ENCODE assay signal across 15 cellular contexts in genomic region chr1:239858058-239858457, GRCh38.
DNase-seq lines count a peak whose midpoint lies in the region; TF ChIP-seq lines count a peak whose summit lies in the region.
"Had no signal": no experiment of that assay in that cellular context is flagged by ENCODE, and none has a peak within 500 bp of the region (broad histone marks: within the 10 kb centered on the region; RNA-seq: fewer than 3 reads in every experiment).

No MANE protein-coding gene starts in this region.

- no peak overlapping the region for H2AFZ ChIP-seq in neuronal stem cell (ENCODE audit: low read length)
- H2AFZ ChIP-seq: hepatocyte had no signal

- peaks cover 1% of the 10 kb centered on the region for H3K79me1 ChIP-seq in neuronal stem cell (ENCODE audit: low read depth, low read length)

- no peak overlapping the region for H3K14ac ChIP-seq in neuronal stem cell (ENCODE audit: low read length)

- H3K27ac ChIP-seq in neuronal stem cell (replicated peaks; ENCODE audit: low read length) = peak overlapping the region; percentile 18
- H3K27ac ChIP-seq: 22Rv1, cardiac muscle cell, hepatocyte, thoracic aorta had no signal

- H4K91ac ChIP-seq in neuronal stem cell (ENCODE audit: low read depth, low read length, poor library complexity) = no peak overlapping the region

- H2BK12ac ChIP-seq in neuronal stem cell (ENCODE audit: low read length) = no peak overlapping the region

- H3K27me3 ChIP-seq in adipocyte (replicated peaks; ENCODE audit: control insufficient read depth, insufficient read depth, low read length) = no peaks in the 10 kb centered on the region
- H3K27me3 ChIP-seq in neuronal stem cell (ENCODE audit: control insufficient read depth in 3 of 3, insufficient read depth in 3 of 3, low read depth in 1 of 3, low read length in 3 of 3) = no peaks in the 10 kb centered on the region
- H3K27me3 ChIP-seq: cardiac muscle cell, hepatocyte had no signal

- no peaks in the 10 kb centered on the region for H3K36me3 ChIP-seq in adipocyte (ENCODE audit: control insufficient read depth, insufficient read depth, low read length, severe bottlenecking)
- H3K36me3 ChIP-seq in neuronal stem cell (replicated peaks in 1 of 2; ENCODE audit: control insufficient read depth in 2 of 2, insufficient read depth in 2 of 2, low read length in 2 of 2) = no peaks in the 10 kb centered on the region
- H3K36me3 ChIP-seq: cardiac muscle cell, thoracic aorta had no signal

- no peak overlapping the region for H3K4me3 ChIP-seq in NB4 (ENCODE audit: low read depth, low read length)
- H3K4me3 ChIP-seq in adipocyte (ENCODE audit: low read length) = no peak overlapping the region
- no peak overlapping the region for H3K4me3 ChIP-seq in neuronal stem cell (ENCODE audit: low read length in 2 of 2)
- H3K4me3 ChIP-seq: cardiac muscle cell, hepatocyte, lung, thoracic aorta had no signal

- no peak overlapping the region for H3K18ac ChIP-seq in neuronal stem cell (ENCODE audit: low read length)

- H2BK120ac ChIP-seq in neuronal stem cell (ENCODE audit: low read depth, low read length) = no peak overlapping the region

- H3K4me1 ChIP-seq in adipocyte (ENCODE audit: control insufficient read depth, insufficient read depth, low read length) = no peaks in the 10 kb centered on the region
- H3K4me1 ChIP-seq in neuronal stem cell (ENCODE audit: control insufficient read depth in 2 of 2, insufficient read depth in 1 of 2, low read depth in 1 of 2, low read length in 2 of 2) = peaks cover 5 to 13% of the 10 kb centered on the region in 2 donors

- DNase-seq in DMS53 (lab: John Stamatoyannopoulos, UW) = peak; percentile 48
- DNase-seq in DMS53 treated with DMSO at 0.1 percent for 48 hours (lab: John Stamatoyannopoulos, UW; ENCODE audit: unreplicated experiment) = no peak
- peak; percentile 19 for DNase-seq in NB4 (ENCODE audit: low read depth)
- peak; percentile 5 for DNase-seq in adipocyte (ENCODE audit: low read depth)
- peak; percentile 79 for DNase-seq in neuronal stem cell (ENCODE audit: low spot score)
- DNase-seq in activated CD8-positive, alpha-beta memory T cell treated with anti-CD3 and anti-CD28 coated beads, Interleukin-2, amount 50 U/mL, for 48 hours = no peak
- no peak for DNase-seq in NCI-H2029 (lab: John Stamatoyannopoulos, UW)
- no peak for DNase-seq in NCI-H187 treated with DMSO at 0.1 percent for 48 hours (lab: John Stamatoyannopoulos, UW)
- DNase-seq: activated CD4-positive, alpha-beta T cell treated with anti-CD3 and anti-CD28 coated beads for 4 hours; SW 1271 had no signal

- no peak overlapping the region for H2BK5ac ChIP-seq in neuronal stem cell (ENCODE audit: low read length)

- H2BK15ac ChIP-seq in neuronal stem cell (ENCODE audit: low read length) = no peak overlapping the region

- H4K8ac ChIP-seq in neuronal stem cell (ENCODE audit: low read depth, low read length) = no peak overlapping the region

- no peak overlapping the region for H3K4me2 ChIP-seq in neuronal stem cell (ENCODE audit: insufficient read depth, low read length, poor library complexity, severe bottlenecking)

- peaks cover 7% of the 10 kb centered on the region for H3K9me3 ChIP-seq in adipocyte (ENCODE audit: control insufficient read depth, low read length)
- H3K9me3 ChIP-seq in neuronal stem cell (replicated peaks in 1 of 2; ENCODE audit: control insufficient read depth in 2 of 2, insufficient read depth in 1 of 2, low read depth in 1 of 2, low read length in 2 of 2) = peaks cover 2 to 13% of the 10 kb centered on the region in 2 donors
- H3K9me3 ChIP-seq: thoracic aorta had no signal

- H3K4ac ChIP-seq in neuronal stem cell (ENCODE audit: low read length) = no peak overlapping the region

- H3K9ac ChIP-seq in adipocyte (ENCODE audit: low read length) (no peak overlapping the region), neuronal stem cell (ENCODE audit: low read depth, low read length, poor library complexity) (no peak overlapping the region)

- no peak overlapping the region for H3K23ac ChIP-seq in neuronal stem cell (ENCODE audit: low read depth, low read length, poor library complexity)

- TF ChIP-seq CTCF in NB4 (IDR thresholded peaks at IDR 0.05; ENCODE audit: low read depth, low read length) = no peak

- WGBS in neuronal stem cell (ENCODE audit: extremely low coverage in 2 of 2, insufficient read length in 2 of 2, insufficient replicate concordance in 1 of 2), 2 donors = no CpG with 5 or more reads among the region's 4 CpGs

- H2AK5ac ChIP-seq in neuronal stem cell (ENCODE audit: low read depth, low read length) = no peak overlapping the region

- TF ChIP-seq POLR2A in NB4 (IDR thresholded peaks at IDR 0.05; ENCODE audit: extremely low read depth, insufficient read length) = no peak

Comparison
In these comparisons a context has a peak if more than half of its experiments do, and no peak if none do; other contexts are left out.
1. DNase-seq: peak in DMS53 (single experiment), NB4 (single experiment), adipocyte (single experiment) and neuronal stem cell (single experiment); none in DMS53 treated with DMSO at 0.1 percent for 48 hours (single experiment), activated CD8-positive, alpha-beta memory T cell treated with anti-CD3 and anti-CD28 coated beads, Interleukin-2, amount 50 U/mL, for 48 hours (single experiment), NCI-H2029 (single experiment) and NCI-H187 treated with DMSO at 0.1 percent for 48 hours (single experiment).